Comparison of ENCODE assay signal across 8 cellular contexts in the genomic region with DNA sequence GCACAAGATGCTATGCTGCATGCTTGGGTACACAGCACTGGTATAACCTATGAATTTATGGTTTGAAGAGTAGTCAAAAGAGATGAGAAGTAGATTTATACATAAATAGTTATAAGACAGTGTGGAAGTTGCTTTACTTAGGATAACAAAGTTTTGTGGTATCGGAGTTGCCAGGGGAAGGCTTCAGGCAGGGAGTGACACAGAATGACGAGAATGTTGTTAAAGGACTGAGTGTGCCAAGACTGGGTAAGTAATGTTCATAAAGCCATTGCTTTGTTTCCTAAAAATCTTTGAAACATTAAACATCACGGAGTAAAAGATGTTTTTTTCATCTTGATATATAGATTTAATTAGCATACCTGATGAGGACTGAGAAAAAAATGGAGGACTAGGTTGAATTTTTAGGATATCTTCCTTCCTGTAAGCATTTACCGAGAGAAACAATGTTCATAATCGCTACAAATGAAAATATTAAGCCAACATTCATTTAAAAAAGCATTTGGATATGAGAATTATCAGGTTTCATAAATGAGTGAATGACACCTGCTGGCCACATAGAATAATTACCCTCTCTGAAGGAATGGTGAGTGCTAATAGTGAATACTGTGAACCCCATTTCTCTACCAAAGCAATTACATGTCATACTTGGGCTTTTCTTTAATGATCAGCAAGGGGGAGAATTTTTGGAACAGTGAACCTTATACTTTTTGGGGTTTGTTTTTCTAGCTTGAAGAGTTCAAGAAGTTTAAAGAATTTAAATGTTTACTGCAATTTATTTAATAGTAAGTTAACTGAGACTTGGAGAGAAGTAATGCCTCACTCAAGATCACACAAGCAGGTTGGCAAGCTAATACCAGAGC. TPM values are rescaled to one million over a fixed set of nuclear protein-coding genes. Genes with fewer than 3 reads are reported as not detected.
A peak's percentile ranks its signal among the peaks of the same experiment; 100 is the strongest.
DNase-seq lines count a peak whose midpoint lies in the region; ATAC-seq and TF ChIP-seq lines count a peak whose summit lies in the region.

No MANE protein-coding gene starts in this region.

- H3K36me3 ChIP-seq in SK-N-SH (replicated peaks in 1 of 2; ENCODE audit: control insufficient read depth in 1 of 2, insufficient read depth in 2 of 2, low read length in 1 of 2) (no peaks in the 10 kb centered on the region), skeletal muscle satellite cell (ENCODE audit: insufficient read depth, low read length) (no peaks in the 10 kb centered on the region)

- no peaks in the 10 kb centered on the region for H3K4me1 Mint-ChIP-seq in activated CD4-positive, alpha-beta T cell treated with anti-CD3 and anti-CD28 coated beads, Interleukin-2, amount 10 ng/mL, durations not matched to agents 7 days and 5 days
- no peaks in the 10 kb centered on the region for H3K4me1 Mint-ChIP-seq in activated CD4-positive, alpha-beta T cell treated with anti-CD3 and anti-CD28 coated beads for 36 hours

- no peak overlapping the region for H3K4me3 ChIP-seq in SK-N-SH (ENCODE audit: low read depth in 2 of 2, low read length in 1 of 2)
- H3K4me3 ChIP-seq in foreskin fibroblast (ENCODE audit: low read depth in 1 of 2, low read length in 2 of 2): no peak overlapping the region
- H3K4me3 ChIP-seq in skeletal muscle satellite cell (ENCODE audit: low read length): no peak overlapping the region

- DNase-seq in activated CD4-positive, alpha-beta T cell treated with anti-CD3 and anti-CD28 coated beads, Interleukin-2, amount 10 ng/mL, durations not matched to agents 7 days and 5 days: peak; percentile 13
- DNase-seq in activated CD4-positive, alpha-beta T cell treated with anti-CD3 and anti-CD28 coated beads for 36 hours: no peak
- peak; percentile 10 for DNase-seq in SK-N-SH
- DNase-seq in foreskin fibroblast: peak in 1 of 2 donors; percentile 50
- no peak for DNase-seq in SK-N-DZ (ENCODE audit: low spot score)
- DNase-seq in COLO829 (ENCODE audit: low spot score): no peak

- TF ChIP-seq CTCF in SK-N-SH (IDR thresholded peaks at IDR 0.05) (peak; percentile 79), foreskin fibroblast (IDR thresholded peaks at IDR 0.05; ENCODE audit: low read depth, low read length) (peak; percentile 43)

- H3K4me1 ChIP-seq in SK-N-SH (ENCODE audit: control insufficient read depth in 1 of 2, insufficient read depth in 2 of 2, low read depth in 1 of 2, low read length in 1 of 2) (peaks cover 0 to 4% of the 10 kb centered on the region in 2 experiments; a peak in 2 of 4 replicates), skeletal muscle satellite cell (ENCODE audit: control insufficient read depth, insufficient read depth, low read length) (peaks cover 36% of the 10 kb centered on the region)

- TF ChIP-seq EP300 in SK-N-SH (IDR thresholded peaks at IDR 0.05; ENCODE audit: borderline replicate concordance in 1 of 2, low read depth in 1 of 2, low read length in 1 of 2): no peak

- intact Hi-C loops in activated CD4-positive, alpha-beta T cell treated with anti-CD3 and anti-CD28 coated beads for 36 hours (cut with DNase I, micrococcal nuclease): loop anchor here (5.0 to 10.0 kb wide), 4 partner anchors 331 to 1689 kb away; a partner anchor contains a TSS

- H3K27me3 Mint-ChIP-seq in activated CD4-positive, alpha-beta T cell treated with anti-CD3 and anti-CD28 coated beads, Interleukin-2, amount 10 ng/mL, durations not matched to agents 7 days and 5 days: no peaks in the 10 kb centered on the region
- H3K27me3 Mint-ChIP-seq in activated CD4-positive, alpha-beta T cell treated with anti-CD3 and anti-CD28 coated beads for 36 hours: no peaks in the 10 kb centered on the region

- CTCF ChIA-PET in activated CD4-positive, alpha-beta T cell treated with anti-CD3 and anti-CD28 coated beads, Interleukin-2, amount 10 ng/mL, durations not matched to agents 7 days and 5 days (lab: Charles Lee): interaction anchor here (0.8 kb wide), 1 partner anchor 1053 kb away, joined by 3 read pairs; no protein-coding TSS in a partner anchor
- CTCF ChIA-PET in activated CD4-positive, alpha-beta T cell treated with anti-CD3 and anti-CD28 coated beads for 36 hours (lab: Charles Lee): interaction anchor here (1.4 to 5.7 kb wide), 3 partner anchors 14 to 404 kb away, joined by 3 to 86 read pairs (median 27); no protein-coding TSS in a partner anchor
- CTCF ChIA-PET in SK-N-SH (lab: Yijun Ruan, JAX): interaction anchor here (0.9 to 12.0 kb wide), 6 partner anchors 21 to 407 kb away, joined by 3 to 263 read pairs (median 4); no protein-coding TSS in a partner anchor

- TF ChIP-seq RAD21 in SK-N-SH (IDR thresholded peaks at IDR 0.05; ENCODE audit: low read length): peak; percentile 64

- peaks cover 4% of the 10 kb centered on the region for H3F3A ChIP-seq in SK-N-SH (replicated peaks; ENCODE audit: insufficient read depth)

- H3K9me3 Mint-ChIP-seq in activated CD4-positive, alpha-beta T cell treated with anti-CD3 and anti-CD28 coated beads, Interleukin-2, amount 10 ng/mL, durations not matched to agents 7 days and 5 days: no peaks in the 10 kb centered on the region
- no peaks in the 10 kb centered on the region for H3K9me3 Mint-ChIP-seq in activated CD4-positive, alpha-beta T cell treated with anti-CD3 and anti-CD28 coated beads for 36 hours (ENCODE audit: low read depth)

- POLR2A ChIA-PET in activated CD4-positive, alpha-beta T cell treated with anti-CD3 and anti-CD28 coated beads, Interleukin-2, amount 10 ng/mL, durations not matched to agents 7 days and 5 days (lab: Charles Lee): no interaction called here
- POLR2A ChIA-PET in activated CD4-positive, alpha-beta T cell treated with anti-CD3 and anti-CD28 coated beads for 36 hours (lab: Charles Lee): no interaction called here
- POLR2A ChIA-PET in SK-N-SH (lab: Yijun Ruan, JAX): no interaction called here

- H3K9me3 ChIP-seq in SK-N-SH (no peaks in the 10 kb centered on the region), skeletal muscle satellite cell (replicated peaks; ENCODE audit: low read length) (no peaks in the 10 kb centered on the region)

- peak overlapping the region; percentile 16 to 43; a peak in 2 of 4 replicates for H3K27ac ChIP-seq in SK-N-SH (ENCODE audit: low read depth in 2 of 2, low read length in 1 of 2)

- no peaks in the 10 kb centered on the region for H4K20me1 ChIP-seq in SK-N-SH (ENCODE audit: insufficient read depth)

- H3K27me3 ChIP-seq in SK-N-SH (ENCODE audit: insufficient read depth) (no peaks in the 10 kb centered on the region), skeletal muscle satellite cell (ENCODE audit: control insufficient read depth, insufficient read depth, low read length) (no peaks in the 10 kb centered on the region)

- no peak overlapping the region for H3K4me3 Mint-ChIP-seq in activated CD4-positive, alpha-beta T cell treated with anti-CD3 and anti-CD28 coated beads, Interleukin-2, amount 10 ng/mL, durations not matched to agents 7 days and 5 days
- H3K4me3 Mint-ChIP-seq in activated CD4-positive, alpha-beta T cell treated with anti-CD3 and anti-CD28 coated beads for 36 hours: no peak overlapping the region

- H3K79me2 ChIP-seq in SK-N-SH (ENCODE audit: insufficient read depth): no peaks in the 10 kb centered on the region

- no peak overlapping the region for H3K27ac Mint-ChIP-seq in activated CD4-positive, alpha-beta T cell treated with anti-CD3 and anti-CD28 coated beads, Interleukin-2, amount 10 ng/mL, durations not matched to agents 7 days and 5 days
- no peak overlapping the region for H3K27ac Mint-ChIP-seq in activated CD4-positive, alpha-beta T cell treated with anti-CD3 and anti-CD28 coated beads for 36 hours

- peak overlapping the region; percentile 20 for H3K4me2 ChIP-seq in SK-N-SH
- peak overlapping the region; percentile 33 for H3K4me2 ChIP-seq in skeletal muscle satellite cell (ENCODE audit: low read length)

- WGBS in SK-N-SH (ENCODE audit: low lambda C conversion rate): 36% methylated on average over 5 of the region's 5 CpGs

- no peaks in the 10 kb centered on the region for H3K9me2 ChIP-seq in SK-N-SH

- H3K9ac ChIP-seq in SK-N-SH (no peak overlapping the region), skeletal muscle satellite cell (ENCODE audit: low read depth, low read length) (peak overlapping the region; percentile 72)

- peak overlapping the region; percentile 71 for H2AFZ ChIP-seq in SK-N-SH (ENCODE audit: low read depth)

- no peak for ATAC-seq in activated CD4-positive, alpha-beta T cell treated with anti-CD3 and anti-CD28 coated beads for 36 hours
- ATAC-seq in HG03280 (IDR thresholded peaks at IDR 0.05; ENCODE audit: unreplicated experiment): peak; percentile 63

- no peaks in the 10 kb centered on the region for H3K36me3 Mint-ChIP-seq in activated CD4-positive, alpha-beta T cell treated with anti-CD3 and anti-CD28 coated beads, Interleukin-2, amount 10 ng/mL, durations not matched to agents 7 days and 5 days (ENCODE audit: low read depth)
- no peaks in the 10 kb centered on the region for H3K36me3 Mint-ChIP-seq in activated CD4-positive, alpha-beta T cell treated with anti-CD3 and anti-CD28 coated beads for 36 hours (ENCODE audit: low read depth)

RNA-seq across cellular contexts. Expression of a gene that starts 28.4 kb away (rescaled TPM):
- 1 to 10 TPM; 2.4 to 3.5 TPM for total RNA-seq in activated CD4-positive, alpha-beta T cell treated with anti-CD3 and anti-CD28 coated beads, Interleukin-2, amount 10 ng/mL, durations not matched to agents 7 days and 5 days
- 1 to 10 TPM; 4.5 to 5.0 TPM for total RNA-seq in activated CD4-positive, alpha-beta T cell treated with anti-CD3 and anti-CD28 coated beads for 36 hours
- polyA plus RNA-seq in SK-N-SH (2012; rRNA removed): 20.3 and 32.5 TPM in 2 replicates
- polyA plus RNA-seq in SK-N-SH (2012; cell fraction: cytosol; rRNA removed): 32.6 and 34.8 TPM in 2 replicates
- 15.8 and 38.5 TPM in 2 replicates for polyA plus RNA-seq in SK-N-SH (2012; cell fraction: nucleus; rRNA removed)
- 24.2 and 27.4 TPM in 2 replicates for total RNA-seq in skeletal muscle satellite cell (2012; rRNA removed)
- polyA plus RNA-seq in SK-N-DZ (2014; cell fraction: cytosol; rRNA removed): 35.6 and 38.8 TPM in 2 replicates
- 43.7 TPM in 2 replicates for polyA plus RNA-seq in SK-N-DZ (2014; cell fraction: nucleus; rRNA removed)

RNA-seq across cellular contexts. Expression of a gene that starts 29.6 kb away (rescaled TPM):
- 10 to 100 TPM; 32.8 to 33.9 TPM for total RNA-seq in activated CD4-positive, alpha-beta T cell treated with anti-CD3 and anti-CD28 coated beads, Interleukin-2, amount 10 ng/mL, durations not matched to agents 7 days and 5 days
- 10 to 100 TPM; 33.2 to 34.6 TPM for total RNA-seq in activated CD4-positive, alpha-beta T cell treated with anti-CD3 and anti-CD28 coated beads for 36 hours
- polyA plus RNA-seq in SK-N-SH (2012; rRNA removed): 4.0 and 5.4 TPM in 2 replicates
- polyA plus RNA-seq in SK-N-SH (2012; cell fraction: cytosol; rRNA removed): 7.0 and 7.7 TPM in 2 replicates
- polyA plus RNA-seq in SK-N-SH (2012; cell fraction: nucleus; rRNA removed): 5.1 and 11.5 TPM in 2 replicates
- total RNA-seq in skeletal muscle satellite cell (2012; rRNA removed): 40.6 and 43.6 TPM in 2 replicates
- polyA plus RNA-seq in SK-N-DZ (2014; cell fraction: cytosol; rRNA removed): 7.1 and 9.4 TPM in 2 replicates
- 5.7 and 8.3 TPM in 2 replicates for polyA plus RNA-seq in SK-N-DZ (2014; cell fraction: nucleus; rRNA removed)

Comparison
In these comparisons a context has a peak if more than half of its experiments do, and no peak if none do; other contexts are left out.
1. DNase-seq: peak in activated CD4-positive, alpha-beta T cell treated with anti-CD3 and anti-CD28 coated beads, Interleukin-2, amount 10 ng/mL, durations not matched to agents 7 days and 5 days (single experiment) and SK-N-SH (single experiment); none in activated CD4-positive, alpha-beta T cell treated with anti-CD3 and anti-CD28 coated beads for 36 hours (single experiment), SK-N-DZ (single experiment) and COLO829 (single experiment).